In genomic region chr21:43360441-43361126, GRCh38 we compare ENCODE assay signal across 11 cellular contexts.
DNase-seq lines count a peak whose midpoint lies in the region; ATAC-seq, FAIRE-seq and TF ChIP-seq lines count a peak whose summit lies in the region.
"Had no signal": no experiment of that assay in that cellular context is flagged by ENCODE, and none has a peak within 500 bp of the region (broad histone marks: within the 10 kb centered on the region; RNA-seq: fewer than 3 reads in every experiment).

No MANE protein-coding gene starts in this region.

- no peak for ATAC-seq in activated naive CD4-positive, alpha-beta T cell treated with anti-CD3 and anti-CD28 coated beads, Interleukin-2, amount 50 U/mL, for 72 hours
- no peak for ATAC-seq in activated CD8-positive, alpha-beta T cell treated with anti-CD3 and anti-CD28 coated beads, Interleukin-2, amount 10 ng/mL, durations not matched to agents 7 days and 5 days
- ATAC-seq in HG03469 (IDR thresholded peaks at IDR 0.05; ENCODE audit: unreplicated experiment): no peak

- no peak overlapping the region for H3K23ac ChIP-seq in mesenchymal stem cell (ENCODE audit: low read length in 2 of 2)

- H3K18ac ChIP-seq in mesenchymal stem cell (ENCODE audit: low read depth in 1 of 2, low read length in 2 of 2): no peak overlapping the region

- intact Hi-C loops in transverse colon (cut with DNase I; ENCODE audit: low total_unique reads): no loop called here

- peaks cover under 1% of the 10 kb centered on the region for H3K4me1 ChIP-seq in mesenchymal stem cell (ENCODE audit: control insufficient read depth, insufficient read depth, low read depth, low read length)
- H3K4me1 ChIP-seq in transverse colon: peaks cover 0 to 15% (median 6%) of the 10 kb centered on the region in 4 donors

- H3K9me3 Mint-ChIP-seq in activated naive CD4-positive, alpha-beta T cell treated with anti-CD3 and anti-CD28 coated beads, Interleukin-2, amount 50 U/mL, for 72 hours: no peaks in the 10 kb centered on the region
- no peaks in the 10 kb centered on the region for H3K9me3 Mint-ChIP-seq in activated CD8-positive, alpha-beta T cell treated with anti-CD3 and anti-CD28 coated beads, Interleukin-2, amount 10 ng/mL, durations not matched to agents 7 days and 5 days (ENCODE audit: insufficient read depth)

- H3K4me3 Mint-ChIP-seq in activated CD8-positive, alpha-beta T cell treated with anti-CD3 and anti-CD28 coated beads, Interleukin-2, amount 10 ng/mL, durations not matched to agents 7 days and 5 days: peak overlapping the region; percentile 77

- H3K4me3 ChIP-seq in mesenchymal stem cell (ENCODE audit: insufficient read depth in 1 of 2, low read depth in 1 of 2, low read length in 2 of 2): no peak overlapping the region
- no peak overlapping the region for H3K4me3 ChIP-seq in transverse colon
- H3K4me3 ChIP-seq: cardiac muscle cell, ovary had no signal

- CTCF ChIA-PET in activated CD8-positive, alpha-beta T cell treated with anti-CD3 and anti-CD28 coated beads, Interleukin-2, amount 10 ng/mL, durations not matched to agents 7 days and 5 days (lab: Charles Lee): no interaction called here

- H2BK15ac ChIP-seq in mesenchymal stem cell (ENCODE audit: low read depth, poor library complexity, severe bottlenecking): no peak overlapping the region

- TF ChIP-seq POLR2A in transverse colon (IDR thresholded peaks at IDR 0.05) (no peak), GM12891 (IDR thresholded peaks at IDR 0.05; ENCODE audit: low read depth, low read length) (no peak)

- peaks cover 50% of the 10 kb centered on the region for H3K4me1 Mint-ChIP-seq in activated CD8-positive, alpha-beta T cell treated with anti-CD3 and anti-CD28 coated beads, Interleukin-2, amount 10 ng/mL, durations not matched to agents 7 days and 5 days (ENCODE audit: low read depth)

- no peak overlapping the region for H2BK12ac ChIP-seq in mesenchymal stem cell (ENCODE audit: low read length in 2 of 2)

- TF ChIP-seq CTCF in transverse colon (IDR thresholded peaks at IDR 0.05): no peak

- no peak overlapping the region for H2AK5ac ChIP-seq in mesenchymal stem cell (ENCODE audit: low read length, severe bottlenecking)

- no peak overlapping the region for H4K91ac ChIP-seq in mesenchymal stem cell (ENCODE audit: low read length)

- H3K9me3 ChIP-seq in mesenchymal stem cell (ENCODE audit: control insufficient read depth, low read length): no peaks in the 10 kb centered on the region
- no peaks in the 10 kb centered on the region for H3K9me3 ChIP-seq in transverse colon
- H3K9me3 ChIP-seq: ovary had no signal

- H2AFZ ChIP-seq in mesenchymal stem cell (ENCODE audit: low read depth, low read length): no peak overlapping the region

- H3K9ac ChIP-seq in mesenchymal stem cell (ENCODE audit: low read length): peak overlapping the region; percentile 76

- H3K79me1 ChIP-seq in mesenchymal stem cell (replicated peaks; ENCODE audit: low read length, poor library complexity, severe bottlenecking): no peaks in the 10 kb centered on the region

- H3K4me2 ChIP-seq in mesenchymal stem cell (ENCODE audit: low read length, poor library complexity, severe bottlenecking): no peak overlapping the region

- H4K8ac ChIP-seq in mesenchymal stem cell (ENCODE audit: low read length): no peak overlapping the region

- H2BK120ac ChIP-seq in mesenchymal stem cell (ENCODE audit: low read depth, low read length): no peak overlapping the region

- H3K27me3 ChIP-seq in mesenchymal stem cell (ENCODE audit: control insufficient read depth in 1 of 2, insufficient read depth in 1 of 2, low read length in 2 of 2) (peaks cover 0 to 5% of the 10 kb centered on the region in 2 experiments), transverse colon (no peaks in the 10 kb centered on the region)
- H3K27me3 ChIP-seq: cardiac muscle cell, ovary had no signal

- 93% methylated on average over 32 of the region's 32 CpGs for WGBS in mesenchymal stem cell
- 93% methylated on average over 32 of the region's 32 CpGs; no CpG with 5 or more reads in 1 of the 2 donors for WGBS in transverse colon (ENCODE audit: low coverage in 1 of 2), 2 donors

- no peak for FAIRE-seq in GM12891 (lab: Jason Lieb, UNC)

- H3K36me3 Mint-ChIP-seq in activated naive CD4-positive, alpha-beta T cell treated with anti-CD3 and anti-CD28 coated beads, Interleukin-2, amount 50 U/mL, for 72 hours: peaks cover 0 to 6% of the 10 kb centered on the region in 2 donors
- H3K36me3 Mint-ChIP-seq in activated CD8-positive, alpha-beta T cell treated with anti-CD3 and anti-CD28 coated beads, Interleukin-2, amount 10 ng/mL, durations not matched to agents 7 days and 5 days (ENCODE audit: low read depth): peaks cover 6% of the 10 kb centered on the region

- in situ Hi-C loops in transverse colon (cut with MboI; ENCODE audit: low pct_ligation_motif_present in 1 of 4, low pct_unique_long_range_greater_than_20kb in 1 of 4, low sequenced_read_pairs in 3 of 4): no loop called here

- no peak for DNase-seq in activated naive CD4-positive, alpha-beta T cell treated with anti-CD3 and anti-CD28 coated beads, Interleukin-2, amount 50 U/mL, for 72 hours (ENCODE audit: low spot score in 2 of 2)
- no peak for DNase-seq in activated naive CD4-positive, alpha-beta T cell treated with Interleukin-2 at 50 U/mL for 16 hours
- no peak for DNase-seq in activated CD8-positive, alpha-beta T cell treated with anti-CD3 and anti-CD28 coated beads, Interleukin-2, amount 10 ng/mL, durations not matched to agents 7 days and 5 days
- DNase-seq in mesenchymal stem cell: no peak
- DNase-seq in transverse colon: no peak
- DNase-seq in NCI-H2171 treated with DMSO at 0.1 percent for 48 hours (lab: John Stamatoyannopoulos, UW): no peak
- DNase-seq in GM12891 (ENCODE audit: insufficient read length, low spot score): no peak
- DNase-seq: activated CD8-positive, alpha-beta memory T cell treated with anti-CD3 and anti-CD28 coated beads, Interleukin-2, amount 50 U/mL, for 48 hours had no signal

- POLR2A ChIA-PET in activated CD8-positive, alpha-beta T cell treated with anti-CD3 and anti-CD28 coated beads, Interleukin-2, amount 10 ng/mL, durations not matched to agents 7 days and 5 days (lab: Charles Lee): no interaction called here

- no peak for TF ChIP-seq EP300 in transverse colon (IDR thresholded peaks at IDR 0.05; ENCODE audit: low read depth)

- H2BK5ac ChIP-seq in mesenchymal stem cell (ENCODE audit: low read depth, low read length, poor library complexity, severe bottlenecking): no peak overlapping the region

- H3K4ac ChIP-seq in mesenchymal stem cell (ENCODE audit: low read depth in 1 of 2, low read length in 2 of 2): no peak overlapping the region

- no peaks in the 10 kb centered on the region for H3K27me3 Mint-ChIP-seq in activated CD8-positive, alpha-beta T cell treated with anti-CD3 and anti-CD28 coated beads, Interleukin-2, amount 10 ng/mL, durations not matched to agents 7 days and 5 days (ENCODE audit: low read depth)

- no peak overlapping the region for H3K14ac ChIP-seq in mesenchymal stem cell (ENCODE audit: low read length in 2 of 2)

- H3K27ac ChIP-seq in mesenchymal stem cell (ENCODE audit: low read length, poor library complexity, severe bottlenecking) (no peak overlapping the region), transverse colon (peak overlapping the region in 3 of 4 donors; percentile 82 to 86 (median 84))
- H3K27ac ChIP-seq: cardiac muscle cell had no signal

- no peaks in the 10 kb centered on the region for H3K36me3 ChIP-seq in mesenchymal stem cell (ENCODE audit: control insufficient read depth in 1 of 2, insufficient read depth in 2 of 2, low read depth in 1 of 2, low read length in 2 of 2)
- H3K36me3 ChIP-seq in transverse colon: no peaks in the 10 kb centered on the region
- H3K36me3 ChIP-seq: cardiac muscle cell, ovary had no signal

- H3K27ac Mint-ChIP-seq in activated naive CD4-positive, alpha-beta T cell treated with anti-CD3 and anti-CD28 coated beads, Interleukin-2, amount 50 U/mL, for 72 hours: peak overlapping the region; percentile 23 to 72
- peak overlapping the region; percentile 98 for H3K27ac Mint-ChIP-seq in activated CD8-positive, alpha-beta T cell treated with anti-CD3 and anti-CD28 coated beads, Interleukin-2, amount 10 ng/mL, durations not matched to agents 7 days and 5 days

TF ChIP-seq in GM12891, 5 proteins besides CTCF, POLR2A, EP300 and RAD21:
- TF ChIP-seq POLR2AphosphoS5 (IDR thresholded peaks at IDR 0.05; ENCODE audit: low read depth, low read length) (no peak), TAF1 (IDR thresholded peaks at IDR 0.05; ENCODE audit: low read depth, low read length) (no peak), SPI1 (IDR thresholded peaks at IDR 0.05; ENCODE audit: low read depth, low read length) (no peak), PAX5 (IDR thresholded peaks at IDR 0.05; ENCODE audit: insufficient read depth, low read length, severe bottlenecking) (no peak), POU2F2 (IDR thresholded peaks at IDR 0.05; ENCODE audit: low read depth, low read length) (no peak)
